ENCODE assay signal across 1 cellular context in genomic region chr1:109621402-109622101, GRCh38.
A peak's percentile ranks its signal among the peaks of the same experiment; 100 is the strongest.
TF ChIP-seq lines count a peak whose summit lies in the region.

No MANE protein-coding gene starts in this region.

TF ChIP-seq in HepG2, 621 proteins besides CTCF, POLR2A, EP300 and RAD21:
- TF ChIP-seq, protein P1, sequence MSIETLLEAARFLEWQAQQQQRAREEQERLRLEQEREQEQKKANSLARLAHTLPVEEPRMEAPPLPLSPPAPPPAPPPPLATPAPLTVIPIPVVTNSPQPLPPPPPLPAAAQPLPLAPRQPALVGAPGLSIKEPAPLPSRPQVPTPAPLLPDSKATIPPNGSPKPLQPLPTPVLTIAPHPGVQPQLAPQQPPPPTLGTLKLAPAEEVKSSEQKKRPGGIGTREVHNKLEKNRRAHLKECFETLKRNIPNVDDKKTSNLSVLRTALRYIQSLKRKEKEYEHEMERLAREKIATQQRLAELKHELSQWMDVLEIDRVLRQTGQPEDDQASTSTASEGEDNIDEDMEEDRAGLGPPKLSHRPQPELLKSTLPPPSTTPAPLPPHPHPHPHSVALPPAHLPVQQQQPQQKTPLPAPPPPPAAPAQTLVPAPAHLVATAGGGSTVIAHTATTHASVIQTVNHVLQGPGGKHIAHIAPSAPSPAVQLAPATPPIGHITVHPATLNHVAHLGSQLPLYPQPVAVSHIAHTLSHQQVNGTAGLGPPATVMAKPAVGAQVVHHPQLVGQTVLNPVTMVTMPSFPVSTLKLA (IDR thresholded peaks at IDR 0.05): peak; percentile 33; the same call in 1 of the 2 replicates
- TF ChIP-seq MIER3 (CRISPR knock-in tag; IDR thresholded peaks at IDR 0.05; ENCODE audit: borderline replicate concordance) (no peak), USF2 (IDR thresholded peaks at IDR 0.05; ENCODE audit: low read depth, low read length) (no peak), USF2 (CRISPR knock-in tag; IDR thresholded peaks at IDR 0.05; ENCODE audit: borderline replicate concordance) (no peak), RBAK (CRISPR knock-in tag; IDR thresholded peaks at IDR 0.05) (no peak)
- TF ChIP-seq, protein P2, sequence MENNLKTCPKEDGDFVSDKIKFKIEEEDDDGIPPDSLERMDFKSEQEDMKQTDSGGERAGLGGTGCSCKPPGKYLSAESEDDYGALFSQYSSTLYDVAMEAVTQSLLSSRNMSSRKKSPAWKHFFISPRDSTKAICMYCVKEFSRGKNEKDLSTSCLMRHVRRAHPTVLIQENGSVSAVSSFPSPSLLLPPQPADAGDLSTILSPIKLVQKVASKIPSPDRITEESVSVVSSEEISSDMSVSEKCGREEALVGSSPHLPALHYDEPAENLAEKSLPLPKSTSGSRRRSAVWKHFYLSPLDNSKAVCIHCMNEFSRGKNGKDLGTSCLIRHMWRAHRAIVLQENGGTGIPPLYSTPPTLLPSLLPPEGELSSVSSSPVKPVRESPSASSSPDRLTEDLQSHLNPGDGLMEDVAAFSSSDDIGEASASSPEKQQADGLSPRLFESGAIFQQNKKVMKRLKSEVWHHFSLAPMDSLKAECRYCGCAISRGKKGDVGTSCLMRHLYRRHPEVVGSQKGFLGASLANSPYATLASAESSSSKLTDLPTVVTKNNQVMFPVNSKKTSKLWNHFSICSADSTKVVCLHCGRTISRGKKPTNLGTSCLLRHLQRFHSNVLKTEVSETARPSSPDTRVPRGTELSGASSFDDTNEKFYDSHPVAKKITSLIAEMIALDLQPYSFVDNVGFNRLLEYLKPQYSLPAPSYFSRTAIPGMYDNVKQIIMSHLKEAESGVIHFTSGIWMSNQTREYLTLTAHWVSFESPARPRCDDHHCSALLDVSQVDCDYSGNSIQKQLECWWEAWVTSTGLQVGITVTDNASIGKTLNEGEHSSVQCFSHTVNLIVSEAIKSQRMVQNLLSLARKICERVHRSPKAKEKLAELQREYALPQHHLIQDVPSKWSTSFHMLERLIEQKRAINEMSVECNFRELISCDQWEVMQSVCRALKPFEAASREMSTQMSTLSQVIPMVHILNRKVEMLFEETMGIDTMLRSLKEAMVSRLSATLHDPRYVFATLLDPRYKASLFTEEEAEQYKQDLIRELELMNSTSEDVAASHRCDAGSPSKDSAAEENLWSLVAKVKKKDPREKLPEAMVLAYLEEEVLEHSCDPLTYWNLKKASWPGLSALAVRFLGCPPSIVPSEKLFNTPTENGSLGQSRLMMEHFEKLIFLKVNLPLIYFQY (CRISPR knock-in tag; IDR thresholded peaks at IDR 0.05; ENCODE audit: borderline replicate concordance): no peak
